Comparison of ENCODE assay signal across 8 cellular contexts in genomic region chr3:16174389-16174788, GRCh38. TPM values are rescaled to one million over a fixed set of nuclear protein-coding genes. Genes with fewer than 3 reads are reported as not detected.
A peak's percentile ranks its signal among the peaks of the same experiment; 100 is the strongest.
DNase-seq lines count a peak whose midpoint lies in the region; TF ChIP-seq lines count a peak whose summit lies in the region.

TSS of gene GALNT15 (plus strand) at chr3:16174680. CDS start at chr3:16175152, 472 bp downstream.

- in situ Hi-C loops in mammary epithelial cell (cut with MboI; ENCODE audit: low sequenced_read_pairs in 2 of 2) = loop anchor here in 1 of 2 donors (10.0 kb wide), 1 partner anchor 130 kb away; no protein-coding TSS in a partner anchor

- dilution Hi-C loops in mammary epithelial cell (cut with HindIII; ENCODE audit: low sequenced_read_pairs) = no loop called here

- CTCF ChIA-PET in mammary epithelial cell (lab: Charles Lee; ENCODE audit: low non-redundant PET) = interaction anchor here (0.5 kb wide), 1 partner anchor 411 kb away, joined by 3 read pairs; no protein-coding TSS in a partner anchor

- H4K5ac ChIP-seq in H9 (ENCODE audit: insufficient read length, low read depth, low read length) = no peak within 1 kb of the TSS

- no peaks in the 10 kb centered on the region for H3K27me3 ChIP-seq in H9 (ENCODE audit: insufficient read depth, low read length)
- peaks cover 7% of the 10 kb centered on the region for H3K27me3 ChIP-seq in mammary epithelial cell (ENCODE audit: insufficient read depth, low read length)

- H3K4me2 ChIP-seq in H9 (ENCODE audit: insufficient read depth, insufficient read length, low read length) = no peak within 1 kb of the TSS
- H3K4me2 ChIP-seq in mammary epithelial cell (ENCODE audit: insufficient read depth, low read depth, low read length) = peak within 1 kb of the TSS; percentile 26

- H3K36me3 Mint-ChIP-seq in H9 (ENCODE audit: insufficient read depth in 1 of 3, low read depth in 3 of 3) = no peaks in the 10 kb centered on the region; a peak in 1 of 7 replicates
- H3K36me3 Mint-ChIP-seq in activated CD4-positive, alpha-beta T cell treated with anti-CD3 and anti-CD28 coated beads, Interleukin-2, amount 10 ng/mL, durations not matched to agents 24 days and 14 days (ENCODE audit: low read depth) = no peaks in the 10 kb centered on the region

- no peak within 1 kb of the TSS for H3T11ph ChIP-seq in H9 (ENCODE audit: low read length)

- no peak within 1 kb of the TSS; a peak in 1 of 5 replicates for H3K4me3 Mint-ChIP-seq in H9
- H3K4me3 Mint-ChIP-seq in activated CD4-positive, alpha-beta T cell treated with anti-CD3 and anti-CD28 coated beads, Interleukin-2, amount 10 ng/mL, durations not matched to agents 24 days and 14 days = no peak within 1 kb of the TSS

- no peak within 1 kb of the TSS for H3K56ac ChIP-seq in H9 (ENCODE audit: insufficient read length, low read depth, low read length)

- no peak within 1 kb of the TSS for H3K27ac ChIP-seq in H9 (ENCODE audit: insufficient read length, low read depth, low read length)
- no peak within 1 kb of the TSS for H3K27ac ChIP-seq in mammary epithelial cell (ENCODE audit: insufficient read depth, low read depth, low read length)
- peak within 1 kb of the TSS in 11 of 21 experiments; percentile 16 to 80 (median 62) for H3K27ac ChIP-seq in skin epidermis

- H2BK5ac ChIP-seq in H9 (ENCODE audit: insufficient read length, low read length) = no peak within 1 kb of the TSS

- DNase-seq in H9 = peak; percentile 19
- DNase-seq in mammary epithelial cell = peak; percentile 60
- peak; percentile 81 for DNase-seq in inferior parietal cortex (ENCODE audit: extremely low spot score)
- DNase-seq in activated CD4-positive, alpha-beta T cell treated with anti-CD3 and anti-CD28 coated beads, Interleukin-2, amount 10 ng/mL, durations not matched to agents 24 days and 14 days = no peak
- DNase-seq in NCI-H774 (lab: John Stamatoyannopoulos, UW) = no peak
- DNase-seq in NCI-H2081 treated with DMSO at 0.1 percent for 48 hours (lab: John Stamatoyannopoulos, UW) = no peak
- no peak for DNase-seq in UCSD-AML1 (lab: John Stamatoyannopoulos, UW; ENCODE audit: unreplicated experiment)

- no peak for TF ChIP-seq CTCF in H9 (conservative IDR thresholded peaks at IDR 0.05)
- TF ChIP-seq CTCF in mammary epithelial cell (conservative IDR thresholded peaks at IDR 0.05 in 1 of 2, IDR thresholded peaks at IDR 0.05 in 1 of 2; ENCODE audit: extremely low read depth in 1 of 2, insufficient read depth in 1 of 2, low read depth in 1 of 2, low read length in 2 of 2) = no peak

- H3K79me2 ChIP-seq in H9 (ENCODE audit: insufficient read depth, low read length) (no peaks in the 10 kb centered on the region), mammary epithelial cell (ENCODE audit: insufficient read depth, low read length) (no peaks in the 10 kb centered on the region)

- no peak within 1 kb of the TSS for H3K18ac ChIP-seq in H9 (ENCODE audit: insufficient read length, low read depth, low read length)

- no peak within 1 kb of the TSS for H4K91ac ChIP-seq in H9 (ENCODE audit: insufficient read length, low read depth, low read length)

- H3K9me3 Mint-ChIP-seq in H9 = peaks cover 3 to 7% of the 10 kb centered on the region in 2 experiments; a peak in 4 of 5 replicates
- no peaks in the 10 kb centered on the region for H3K9me3 Mint-ChIP-seq in activated CD4-positive, alpha-beta T cell treated with anti-CD3 and anti-CD28 coated beads, Interleukin-2, amount 10 ng/mL, durations not matched to agents 24 days and 14 days

- peaks cover 4 to 7% of the 10 kb centered on the region in 2 experiments; a peak in 3 of 4 replicates for H3K4me1 Mint-ChIP-seq in H9
- peaks cover 3% of the 10 kb centered on the region for H3K4me1 Mint-ChIP-seq in activated CD4-positive, alpha-beta T cell treated with anti-CD3 and anti-CD28 coated beads, Interleukin-2, amount 10 ng/mL, durations not matched to agents 24 days and 14 days

- H3K4ac ChIP-seq in H9 (ENCODE audit: low read depth, low read length) = no peak within 1 kb of the TSS

- H3K9me3 ChIP-seq in H9 (ENCODE audit: control insufficient read depth, low read depth, low read length) (no peaks in the 10 kb centered on the region), mammary epithelial cell (replicated peaks; ENCODE audit: insufficient read depth, low read length) (no peaks in the 10 kb centered on the region)

- H2BK20ac ChIP-seq in H9 (ENCODE audit: low read depth, low read length, poor library complexity, severe bottlenecking) = no peak within 1 kb of the TSS

- H3K27me3 Mint-ChIP-seq in H9 (ENCODE audit: low read depth) = peaks cover 29% of the 10 kb centered on the region
- H3K27me3 Mint-ChIP-seq in activated CD4-positive, alpha-beta T cell treated with anti-CD3 and anti-CD28 coated beads, Interleukin-2, amount 10 ng/mL, durations not matched to agents 24 days and 14 days = peaks cover 31% of the 10 kb centered on the region

- H3K4me3 ChIP-seq in mammary epithelial cell (replicated peaks in 1 of 3; ENCODE audit: insufficient read depth in 1 of 3, low read depth in 2 of 3, low read length in 3 of 3) (no peak within 1 kb of the TSS), skin epidermis (peak within 1 kb of the TSS in 3 of 7 experiments; percentile 2 to 22 (median 9))

- no peak within 1 kb of the TSS for H2AK5ac ChIP-seq in H9 (ENCODE audit: insufficient read length, low read length)

- no peaks in the 10 kb centered on the region for H3K4me1 ChIP-seq in H9 (ENCODE audit: insufficient read depth, low read length)
- H3K4me1 ChIP-seq in mammary epithelial cell (ENCODE audit: insufficient read depth, low read length) = peaks cover 5% of the 10 kb centered on the region

- H3K79me1 ChIP-seq in H9 (ENCODE audit: insufficient read depth, low read depth, low read length, poor library complexity, severe bottlenecking) = no peaks in the 10 kb centered on the region

- intact Hi-C loops in mammary epithelial cell (cut with micrococcal nuclease) = loop anchor here (1.0 kb wide), 1 partner anchor 114 kb away; no protein-coding TSS in a partner anchor
- intact Hi-C loops in activated CD4-positive, alpha-beta T cell treated with anti-CD3 and anti-CD28 coated beads, Interleukin-2, amount 10 ng/mL, durations not matched to agents 24 days and 14 days (cut with micrococcal nuclease) = no loop called here

- no peak within 1 kb of the TSS for H2AFZ ChIP-seq in H9 (ENCODE audit: low read length)
- H2AFZ ChIP-seq in mammary epithelial cell (ENCODE audit: low read depth, low read length) = no peak within 1 kb of the TSS

- no TSS peak for BruUV-seq in mammary epithelial cell (replicated peaks; lab: Mats Ljungman, UMichigan)

- H3K23ac ChIP-seq in H9 (ENCODE audit: insufficient read length, low read depth, low read length) = no peak within 1 kb of the TSS

- no peak within 1 kb of the TSS for H3K14ac ChIP-seq in H9 (ENCODE audit: insufficient read depth, low read length)

- no peak within 1 kb of the TSS for H4K8ac ChIP-seq in H9 (replicated peaks; ENCODE audit: insufficient read length, low read depth, low read length)

- no peaks in the 10 kb centered on the region for H3K23me2 ChIP-seq in H9 (ENCODE audit: insufficient read length, low read depth, low read length, poor library complexity, severe bottlenecking)

- H3K27ac Mint-ChIP-seq in H9 = no peak within 1 kb of the TSS
- no peak within 1 kb of the TSS for H3K27ac Mint-ChIP-seq in activated CD4-positive, alpha-beta T cell treated with anti-CD3 and anti-CD28 coated beads, Interleukin-2, amount 10 ng/mL, durations not matched to agents 24 days and 14 days

- H3K36me3 ChIP-seq in mammary epithelial cell (ENCODE audit: insufficient read depth, low read length) = no peaks in the 10 kb centered on the region

- H3K9ac ChIP-seq in H9 (ENCODE audit: extremely low read depth, insufficient read length, low read length) (no peak within 1 kb of the TSS), mammary epithelial cell (ENCODE audit: insufficient read depth, low read length) (no peak within 1 kb of the TSS)

- H4K20me1 ChIP-seq in H9 (ENCODE audit: control insufficient read depth, insufficient read depth, insufficient read length) (no peaks in the 10 kb centered on the region), mammary epithelial cell (ENCODE audit: insufficient read depth, low read length) (no peaks in the 10 kb centered on the region)

- no peak within 1 kb of the TSS for H2BK12ac ChIP-seq in H9 (ENCODE audit: insufficient read length, low read depth, low read length)

- H2BK120ac ChIP-seq in H9 (ENCODE audit: low read depth, low read length, poor library complexity, severe bottlenecking) = no peak within 1 kb of the TSS

- H2BK15ac ChIP-seq in H9 (ENCODE audit: low read depth, low read length) = no peak within 1 kb of the TSS

- no CpG with 5 or more reads among the region's 8 CpGs for WGBS in H9 (ENCODE audit: extremely low coverage, insufficient read length, low lambda C conversion rate)
- 23% methylated on average over 6 of the region's 8 CpGs for WGBS in mammary epithelial cell (ENCODE audit: low coverage, missing lambda C conversion rate)

RNA-seq across cellular contexts. Expression of gene GALNT15, which starts in this region (rescaled TPM):
- 0.04 TPM in 1 of 2 replicates, not detected in the other for total RNA-seq in H9 (2021)
- under 1 TPM in 1 of 2 donors, not detected in 1; under 0.01 TPM for total RNA-seq in mammary epithelial cell
- polyA plus RNA-seq in mammary epithelial cell = 0.05 TPM
- polyA minus RNA-seq in mammary epithelial cell = not detected
- not detected in 2 replicates for total RNA-seq in activated CD4-positive, alpha-beta T cell treated with anti-CD3 and anti-CD28 coated beads, Interleukin-2, amount 10 ng/mL, durations not matched to agents 24 days and 14 days

Comparison
In these comparisons a context has a peak if more than half of its experiments do, and no peak if none do; other contexts are left out.
1. Peak in DNase-seq in H9; RNA of the gene not detected or under 1 TPM.
2. Peak in DNase-seq and H3K4me2 ChIP-seq in mammary epithelial cell; RNA of the gene not detected or under 1 TPM.
3. H3K27ac ChIP-seq: peak in skin epidermis (11 of 21); none in H9 (single experiment) and mammary epithelial cell (single experiment).